Comparison of ENCODE assay signal across 8 cellular contexts in genomic region chr3:44338828-44339127, GRCh38. TPM values are rescaled to one million over a fixed set of nuclear protein-coding genes. Genes with fewer than 3 reads are reported as not detected.
DNase-seq lines count a peak whose midpoint lies in the region; ATAC-seq and TF ChIP-seq lines count a peak whose summit lies in the region.

No MANE protein-coding gene starts in this region.

- H3K9ac ChIP-seq in ES-I3 (ENCODE audit: low read depth, low read length): peak overlapping the region; percentile 90

- ATAC-seq in HG02884 (IDR thresholded peaks at IDR 0.05; ENCODE audit: unreplicated experiment): no peak

- H3K4me3 ChIP-seq in SJCRH30 (peak overlapping the region; percentile 77), esophagus muscularis mucosa (peak overlapping the region; percentile 69 to 86 (median 82)), prostate gland (peak overlapping the region; percentile 68 to 80)

- DNase-seq in SJCRH30: no peak
- DNase-seq in esophagus muscularis mucosa (ENCODE audit: extremely low spot score): no peak
- no peak for DNase-seq in prostate gland (ENCODE audit: low spot score)
- no peak for DNase-seq in dermis blood vessel endothelial cell
- no peak for DNase-seq in NCI-H1105 treated with DMSO at 0.1 percent for 48 hours (lab: John Stamatoyannopoulos, UW)
- DNase-seq in GM10266 (ENCODE audit: extremely low spot score): no peak

- H3K4me1 ChIP-seq in ES-I3 (ENCODE audit: insufficient read depth, low read length): peaks cover 8% of the 10 kb centered on the region; the same call in 1 of the 2 replicates
- H3K4me1 ChIP-seq in SJCRH30: peaks cover 4% of the 10 kb centered on the region; the same call in 1 of the 2 replicates
- peaks cover 33 to 54% (median 50%) of the 10 kb centered on the region in 4 donors for H3K4me1 ChIP-seq in esophagus muscularis mucosa
- no peaks in the 10 kb centered on the region for H3K4me1 ChIP-seq in prostate gland (replicated peaks)

- intact Hi-C loops in esophagus muscularis mucosa (cut with DNase I): loop anchor here (5.0 kb wide), 1 partner anchor 174 kb away; no protein-coding TSS in a partner anchor
- intact Hi-C loops in prostate gland (cut with DNase I): no loop called here

- TF ChIP-seq CTCF in esophagus muscularis mucosa (IDR thresholded peaks at IDR 0.05) (no peak), prostate gland (IDR thresholded peaks at IDR 0.05) (no peak), GM10266 (IDR thresholded peaks at IDR 0.05; ENCODE audit: control insufficient read depth, insufficient read depth, low read depth, missing control alignments) (no peak)

- no peak for TF ChIP-seq POLR2A in esophagus muscularis mucosa (IDR thresholded peaks at IDR 0.05; ENCODE audit: low read depth)
- no peak for TF ChIP-seq POLR2A in prostate gland (IDR thresholded peaks at IDR 0.05)

- H3K9me3 ChIP-seq in ES-I3 (ENCODE audit: control insufficient read depth, insufficient read depth, low read length) (no peaks in the 10 kb centered on the region), SJCRH30 (replicated peaks) (no peaks in the 10 kb centered on the region), esophagus muscularis mucosa (no peaks in the 10 kb centered on the region), prostate gland (no peaks in the 10 kb centered on the region)

- peak overlapping the region; percentile 79 for H3K27ac ChIP-seq in SJCRH30
- H3K27ac ChIP-seq in esophagus muscularis mucosa (replicated peaks in 1 of 4): peak overlapping the region; percentile 94 to 99 (median 96)
- H3K27ac ChIP-seq in prostate gland: peak overlapping the region; percentile 94 to 97

- no peaks in the 10 kb centered on the region for H3K27me3 ChIP-seq in SJCRH30
- no peaks in the 10 kb centered on the region for H3K27me3 ChIP-seq in esophagus muscularis mucosa
- no peaks in the 10 kb centered on the region for H3K27me3 ChIP-seq in prostate gland (replicated peaks; ENCODE audit: insufficient read depth)

- H3K36me3 ChIP-seq in ES-I3 (ENCODE audit: insufficient read depth, low read length) (no peaks in the 10 kb centered on the region), SJCRH30 (0 out of 2 replicates have a peak, but pooled peaks cover 3% of the 10 kb centered on the region), esophagus muscularis mucosa (no peaks in the 10 kb centered on the region), prostate gland (no peaks in the 10 kb centered on the region)

- WGBS in esophagus muscularis mucosa: 1% methylated on average over 15 of the region's 15 CpGs
- under 1% methylated on average over 15 of the region's 15 CpGs for WGBS in prostate gland

- TF ChIP-seq EP300 in esophagus muscularis mucosa (IDR thresholded peaks at IDR 0.05): no peak

RNA-seq across cellular contexts. Expression of gene TCAIM, which starts 0.2 kb away (rescaled TPM):
- total RNA-seq in SJCRH30 (2014; rRNA removed; shearing (Covaris generic)): 15.2 and 18.3 TPM in 2 replicates
- total RNA-seq in esophagus muscularis mucosa: 10 to 100 TPM; 32.0 to 46.4 (median 36.5) TPM
- total RNA-seq in prostate gland: 10 to 100 TPM; 36.2 to 39.7 TPM
- total RNA-seq in dermis blood vessel endothelial cell: 25.4 and 31.6 TPM in 2 replicates
